ENCODE assay signal across 8 cellular contexts in genomic region chr1:40162791-40163441, GRCh38. TPM values are rescaled to one million over a fixed set of nuclear protein-coding genes. Genes with fewer than 3 reads are reported as not detected.
DNase-seq lines count a peak whose midpoint lies in the region; ATAC-seq and TF ChIP-seq lines count a peak whose summit lies in the region.

No MANE protein-coding gene starts in this region.

- no peak overlapping the region for H2AFZ ChIP-seq in OCI-LY1 (ENCODE audit: low read length)

- no peaks in the 10 kb centered on the region for H3K9me2 ChIP-seq in OCI-LY1 (ENCODE audit: low read depth, low read length)

- H3K4me1 ChIP-seq in OCI-LY1 (ENCODE audit: insufficient read depth, low read length, severe bottlenecking) (peaks cover 40% of the 10 kb centered on the region), spleen (peaks cover 23 to 70% (median 60%) of the 10 kb centered on the region in 6 donors)

- 12 to 28% (median 25%) methylated on average over 3 of the region's 3 CpGs for WGBS in spleen, 5 donors

- no peak for ATAC-seq in HG02981 (IDR thresholded peaks at IDR 0.05; ENCODE audit: unreplicated experiment)

- peak overlapping the region; percentile 84 for H3K4me3 ChIP-seq in OCI-LY1 (ENCODE audit: low read depth, low read length, poor library complexity, severe bottlenecking)
- peak overlapping the region; percentile 73 to 91 for H3K4me3 ChIP-seq in foreskin fibroblast (ENCODE audit: low read depth in 1 of 2, low read length in 2 of 2)
- H3K4me3 ChIP-seq in spleen: peak overlapping the region; percentile 80 to 97 (median 92)

- H3K9me3 ChIP-seq in OCI-LY1 (ENCODE audit: low read length): no peaks in the 10 kb centered on the region
- no peaks in the 10 kb centered on the region for H3K9me3 ChIP-seq in spleen

- no peaks in the 10 kb centered on the region for H3K27me3 Mint-ChIP-seq in mesothelial cell of epicardium (ENCODE audit: low read depth)
- peaks cover 2% of the 10 kb centered on the region for H3K27me3 Mint-ChIP-seq in endothelial cell (ENCODE audit: unreplicated experiment)

- H3K27ac Mint-ChIP-seq in mesothelial cell of epicardium (no peak overlapping the region), endothelial cell (ENCODE audit: unreplicated experiment) (no peak overlapping the region)

- H3K36me3 ChIP-seq in OCI-LY1 (ENCODE audit: insufficient read depth, low read length) (no peaks in the 10 kb centered on the region; the same call in 1 of the 2 replicates), spleen (no peaks in the 10 kb centered on the region)

- intact Hi-C loops in spleen (cut with DNase I; ENCODE audit: low total_unique reads): no loop called here

- peak overlapping the region; percentile 82 for H3K4me2 ChIP-seq in OCI-LY1 (ENCODE audit: low read length)

- H3K4me3 Mint-ChIP-seq in mesothelial cell of epicardium (no peak overlapping the region), endothelial cell (ENCODE audit: unreplicated experiment) (no peak overlapping the region)

- no peaks in the 10 kb centered on the region for H3K9me3 Mint-ChIP-seq in mesothelial cell of epicardium
- no peaks in the 10 kb centered on the region for H3K9me3 Mint-ChIP-seq in endothelial cell (ENCODE audit: unreplicated experiment)

- peaks cover 64% of the 10 kb centered on the region for H3K79me2 ChIP-seq in OCI-LY1 (ENCODE audit: insufficient read depth, low read length)

- TF ChIP-seq CTCF in OCI-LY1 (IDR thresholded peaks at IDR 0.05; ENCODE audit: low read length): no peak
- TF ChIP-seq CTCF in foreskin fibroblast (IDR thresholded peaks at IDR 0.05; ENCODE audit: low read depth, low read length): no peak
- no peak for TF ChIP-seq CTCF in spleen (IDR thresholded peaks at IDR 0.05 in 8 of 11, conservative IDR thresholded peaks at IDR 0.05 in 3 of 11)
- no peak for TF ChIP-seq CTCF in mesothelial cell of epicardium (IDR thresholded peaks at IDR 0.05; ENCODE audit: unreplicated experiment)
- TF ChIP-seq CTCF in endothelial cell (IDR thresholded peaks at IDR 0.05; ENCODE audit: unreplicated experiment): no peak

- H3K9ac ChIP-seq in OCI-LY1 (ENCODE audit: low read length): peak overlapping the region; percentile 88

- no peaks in the 10 kb centered on the region for H3K36me3 Mint-ChIP-seq in mesothelial cell of epicardium
- no peaks in the 10 kb centered on the region for H3K36me3 Mint-ChIP-seq in endothelial cell (ENCODE audit: low read depth, unreplicated experiment)

- H3K4me1 Mint-ChIP-seq in mesothelial cell of epicardium: peaks cover 9% of the 10 kb centered on the region
- peaks cover 16% of the 10 kb centered on the region for H3K4me1 Mint-ChIP-seq in endothelial cell (ENCODE audit: unreplicated experiment)

- no peaks in the 10 kb centered on the region for H3F3A ChIP-seq in OCI-LY1 (ENCODE audit: insufficient read depth, low read length)

- H3K27me3 ChIP-seq in OCI-LY1 (ENCODE audit: insufficient read depth, low read length) (no peaks in the 10 kb centered on the region), spleen (replicated peaks in 1 of 7) (no peaks in the 10 kb centered on the region)

- H3K27ac ChIP-seq in OCI-LY1 (ENCODE audit: low read depth, low read length, poor library complexity, severe bottlenecking): no peak overlapping the region
- no peak overlapping the region for H3K27ac ChIP-seq in spleen

- DNase-seq in NCI-H2227 (lab: John Stamatoyannopoulos, UW; ENCODE audit: unreplicated experiment) (peak; percentile 14), NCI-H2227 treated with DMSO at 0.1 percent for 48 hours (lab: John Stamatoyannopoulos, UW) (no peak), foreskin fibroblast (peak in 1 of 2 donors; percentile 28), spleen (no peak), mesothelial cell of epicardium (ENCODE audit: low spot score in 2 of 2, unreplicated experiment in 2 of 2) (no peak), endothelial cell (ENCODE audit: low spot score) (no peak)

- no peak for TF ChIP-seq POLR2A in spleen (IDR thresholded peaks at IDR 0.05)

- H4K20me1 ChIP-seq in OCI-LY1 (ENCODE audit: insufficient read depth, low read length): 0 out of 2 replicates have a peak, but pooled peaks cover 2% of the 10 kb centered on the region

RNA-seq across cellular contexts. Expression of gene RLF, which starts 1.7 kb away (rescaled TPM):
- total RNA-seq in spleen (10 to 100 TPM; 15.9 to 26.3 (median 22.6) TPM), mesothelial cell of epicardium (33.2 to 33.6 TPM (median 33.3 TPM) in 3 replicates), endothelial cell (ENCODE audit: unreplicated experiment) (18.0 TPM)
- 1 to 10 TPM; 3.8 to 4.6 (median 4.1) TPM for polyA plus RNA-seq in spleen
